ENCODE assay signal across 8 cellular contexts in the genomic region with DNA sequence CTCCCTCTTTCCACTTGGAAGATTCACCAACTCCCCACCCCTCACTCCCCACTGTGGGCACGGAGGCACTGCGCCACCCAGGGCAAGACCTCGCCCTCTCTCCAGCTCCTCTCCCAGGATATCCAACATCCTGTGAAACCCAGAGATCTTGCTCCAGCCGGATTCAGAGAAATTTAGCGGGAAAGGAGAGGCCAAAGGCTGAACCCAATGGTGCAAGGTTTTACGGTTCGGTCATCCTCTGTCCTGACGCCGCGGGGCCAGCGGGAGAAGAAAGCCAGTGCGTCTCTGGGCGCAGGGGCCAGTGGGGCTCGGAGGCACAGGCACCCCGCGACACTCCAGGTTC. TPM values are rescaled to one million over a fixed set of nuclear protein-coding genes. Genes with fewer than 3 reads are reported as not detected.
A peak's percentile ranks its signal among the peaks of the same experiment; 100 is the strongest.
DNase-seq lines count a peak whose midpoint lies in the region; ATAC-seq and TF ChIP-seq lines count a peak whose summit lies in the region.

No MANE protein-coding gene starts in this region.

- CTCF ChIA-PET in Caco-2 (lab: Charles Lee) (no interaction called here), Panc1 (lab: Charles Lee) (no interaction called here)

- TF ChIP-seq CTCF in Caco-2 (IDR thresholded peaks at IDR 0.05; ENCODE audit: insufficient read depth in 1 of 2, low read depth in 1 of 2, low read length in 1 of 2, severe bottlenecking in 1 of 2, unreplicated experiment in 1 of 2) (no peak), Panc1 (IDR thresholded peaks at IDR 0.05) (no peak; the same call in 1 of the 2 replicates), epithelial cell of proximal tubule (conservative IDR thresholded peaks at IDR 0.05; ENCODE audit: low read depth, low read length) (no peak), osteocyte (IDR thresholded peaks at IDR 0.05) (no peak)

- ATAC-seq in Panc1 (peak; percentile 31), HG03354 (IDR thresholded peaks at IDR 0.05; ENCODE audit: poor library complexity, severe bottlenecking, unreplicated experiment) (no peak), HG02973 (IDR thresholded peaks at IDR 0.05; ENCODE audit: unreplicated experiment) (no peak)

- H3K4me3 Mint-ChIP-seq in Caco-2 (ENCODE audit: unreplicated experiment) (peak overlapping the region; percentile 53), osteocyte (ENCODE audit: unreplicated experiment) (peak overlapping the region; percentile 98)

- H3K9me3 Mint-ChIP-seq in Caco-2 (ENCODE audit: unreplicated experiment) (no peaks in the 10 kb centered on the region), osteocyte (ENCODE audit: unreplicated experiment) (no peaks in the 10 kb centered on the region)

- H3K27me3 ChIP-seq in Caco-2 (replicated peaks; ENCODE audit: control insufficient read depth, insufficient read depth, low read length), result 0 out of 2 replicates have a peak, but pooled peaks cover 2% of the 10 kb centered on the region
- H3K27me3 ChIP-seq in Panc1 (ENCODE audit: control insufficient read depth, insufficient read depth, low read length), result no peaks in the 10 kb centered on the region

- H3K36me3 Mint-ChIP-seq in Caco-2 (ENCODE audit: insufficient read depth, unreplicated experiment), result no peaks in the 10 kb centered on the region
- H3K36me3 Mint-ChIP-seq in osteocyte (ENCODE audit: unreplicated experiment), result no peaks in the 10 kb centered on the region

- H3K27ac Mint-ChIP-seq in Caco-2 (ENCODE audit: unreplicated experiment) (no peak overlapping the region), osteocyte (ENCODE audit: unreplicated experiment) (peak overlapping the region; percentile 98)

- POLR2A ChIA-PET in Caco-2 (lab: Charles Lee) (no interaction called here), Panc1 (lab: Charles Lee) (interaction anchor here (0.5 to 2.2 kb wide), 8 partner anchors 8 to 161 kb away, joined by 4 to 18 read pairs (median 6); no protein-coding TSS in a partner anchor)

- BruUV-seq in Caco-2 (replicated peaks; lab: Mats Ljungman, UMichigan), result no TSS peak
- no TSS peak for BruUV-seq in Panc1 (replicated peaks; lab: Mats Ljungman, UMichigan)

- peaks cover 6% of the 10 kb centered on the region for H3K27me3 Mint-ChIP-seq in Caco-2 (ENCODE audit: insufficient read depth, unreplicated experiment)
- H3K27me3 Mint-ChIP-seq in osteocyte (ENCODE audit: unreplicated experiment), result no peaks in the 10 kb centered on the region

- in situ Hi-C loops in Panc1 (cut with HindIII; ENCODE audit: low pct_unique_long_range_greater_than_20kb, low sequenced_read_pairs), result no loop called here

- peaks cover 5% of the 10 kb centered on the region; the same call in 1 of the 2 replicates for H3K4me1 ChIP-seq in Caco-2
- peaks cover 49% of the 10 kb centered on the region for H3K4me1 ChIP-seq in Panc1 (ENCODE audit: control insufficient read depth, insufficient read depth, low read length)

- no peaks in the 10 kb centered on the region for H3K36me3 ChIP-seq in Caco-2 (ENCODE audit: control insufficient read depth, insufficient read depth, low read length)
- peaks cover 13% of the 10 kb centered on the region for H3K36me3 ChIP-seq in Panc1 (ENCODE audit: control insufficient read depth, insufficient read depth, low read length)

- H3K9me3 ChIP-seq in Caco-2, result no peaks in the 10 kb centered on the region
- no peaks in the 10 kb centered on the region for H3K9me3 ChIP-seq in Panc1 (ENCODE audit: control insufficient read depth, insufficient read depth, low read depth, low read length)

- DNase-seq in Caco-2, result peak in 1 of 2 experiments; percentile 18
- no peak for DNase-seq in Panc1 (ENCODE audit: low read depth, low spot score)
- DNase-seq in epithelial cell of proximal tubule (ENCODE audit: low read depth), result no peak
- DNase-seq in osteocyte (ENCODE audit: extremely low spot score, unreplicated experiment), result no peak
- no peak for DNase-seq in GOT3 (lab: John Stamatoyannopoulos, UW)
- DNase-seq in NCI-H345 (lab: John Stamatoyannopoulos, UW), result no peak

- H3K27ac ChIP-seq in Panc1 (ENCODE audit: low read length), result peak overlapping the region; percentile 97

- H3K4me3 ChIP-seq in Caco-2 (ENCODE audit: low read depth, low read length), result peak overlapping the region; percentile 79
- peak overlapping the region; percentile 95 to 98 for H3K4me3 ChIP-seq in Panc1 (ENCODE audit: low read depth in 2 of 2, low read length in 2 of 2)
- H3K4me3 ChIP-seq in epithelial cell of proximal tubule (ENCODE audit: low read depth, low read length), result peak overlapping the region; percentile 88

- intact Hi-C loops in Caco-2 (cut with micrococcal nuclease; ENCODE audit: unreplicated experiment), result loop anchor here (5.0 kb wide), 1 partner anchor 211 kb away; no protein-coding TSS in a partner anchor
- intact Hi-C loops in Panc1 (cut with micrococcal nuclease; ENCODE audit: unreplicated experiment), result no loop called here

- H3K4me1 Mint-ChIP-seq in Caco-2 (ENCODE audit: low read depth, unreplicated experiment) (no peaks in the 10 kb centered on the region), osteocyte (ENCODE audit: unreplicated experiment) (peaks cover 48% of the 10 kb centered on the region)

RNA-seq across cellular contexts. Expression of gene CD44, which starts 0.4 kb away (rescaled TPM):
- total RNA-seq in Caco-2 (2022), result 50.4 and 61.4 TPM in 2 replicates
- 1,819 TPM for total RNA-seq in Panc1 (2021; ENCODE audit: unreplicated experiment)
- polyA plus RNA-seq in Panc1 (2012; ENCODE audit: insufficient read length), result 1,270 TPM
- 244 and 296 TPM in 2 replicates for total RNA-seq in epithelial cell of proximal tubule
- total RNA-seq in osteocyte, result 283 and 309 TPM in 2 replicates
